ENCODE assay signal across 7 cellular contexts in genomic region chr17:7586673-7587419, GRCh38. TPM values are rescaled to one million over a fixed set of nuclear protein-coding genes. Genes with fewer than 3 reads are reported as not detected.
DNase-seq lines count a peak whose midpoint lies in the region; TF ChIP-seq lines count a peak whose summit lies in the region.

No MANE protein-coding gene starts in this region.

- no peak overlapping the region for H2AFZ ChIP-seq in mammary epithelial cell (ENCODE audit: low read depth, low read length)

- intact Hi-C loops in mammary epithelial cell (cut with micrococcal nuclease), result loop anchor here (1.0 to 10.0 kb wide), 3 partner anchors 8 to 542 kb away; partner anchors contain the start of genes CD68 and SLC16A11

- BruUV-seq in mammary epithelial cell (replicated peaks; lab: Mats Ljungman, UMichigan), result no TSS peak

- H3K4me2 ChIP-seq in mammary epithelial cell (ENCODE audit: insufficient read depth, low read depth, low read length), result peak overlapping the region; percentile 98

- CTCF ChIA-PET in mammary epithelial cell (lab: Charles Lee; ENCODE audit: low non-redundant PET), result interaction anchor here (0.7 kb wide), 1 partner anchor 101 kb away, joined by 7 read pairs; the partner anchor contains the start of gene TP53

- no peaks in the 10 kb centered on the region for H3K27me3 ChIP-seq in mammary epithelial cell (ENCODE audit: insufficient read depth, low read length)

- peak overlapping the region in 1 of 3 experiments; percentile 17 for H3K4me3 ChIP-seq in mammary epithelial cell (replicated peaks in 1 of 3; ENCODE audit: insufficient read depth in 1 of 3, low read depth in 2 of 3, low read length in 3 of 3)

- peak; percentile 67 for DNase-seq in G401 (ENCODE audit: low spot score)
- peak; percentile 72 for DNase-seq in LHCN-M2 (ENCODE audit: low read depth)
- no peak for DNase-seq in mammary epithelial cell
- DNase-seq in NOMO-1 treated with DMSO at 0.1 percent for 48 hours (lab: John Stamatoyannopoulos, UW; ENCODE audit: unreplicated experiment), result no peak
- no peak for DNase-seq in nephron progenitor cell
- no peak for DNase-seq in Ammon's horn (ENCODE audit: low spot score)

- no peaks in the 10 kb centered on the region for H3K9me3 Mint-ChIP-seq in nephron
- H3K9me3 Mint-ChIP-seq in nephron progenitor cell, result no peaks in the 10 kb centered on the region

- H4K20me1 ChIP-seq in mammary epithelial cell (ENCODE audit: insufficient read depth, low read length), result no peaks in the 10 kb centered on the region

- H3K79me2 ChIP-seq in mammary epithelial cell (ENCODE audit: insufficient read depth, low read length), result peaks cover 71% of the 10 kb centered on the region

- no peak overlapping the region for H3K9ac ChIP-seq in mammary epithelial cell (ENCODE audit: insufficient read depth, low read length)

- H3K27me3 Mint-ChIP-seq in nephron (ENCODE audit: low read depth), result peaks cover 4% of the 10 kb centered on the region
- no peaks in the 10 kb centered on the region for H3K27me3 Mint-ChIP-seq in nephron progenitor cell (ENCODE audit: low read depth, poor library complexity)

- no peaks in the 10 kb centered on the region for H3K36me3 ChIP-seq in mammary epithelial cell (ENCODE audit: insufficient read depth, low read length)

- H3K9me3 ChIP-seq in mammary epithelial cell (replicated peaks; ENCODE audit: insufficient read depth, low read length), result no peaks in the 10 kb centered on the region

- dilution Hi-C loops in mammary epithelial cell (cut with HindIII; ENCODE audit: low sequenced_read_pairs), result no loop called here

- WGBS in mammary epithelial cell (ENCODE audit: low coverage, missing lambda C conversion rate), result 38% methylated on average over 1 of the region's 9 CpGs

- H3K27ac Mint-ChIP-seq in nephron (peak overlapping the region; percentile 75 to 89 (median 77)), nephron progenitor cell (no peak overlapping the region)

- peaks cover 65% of the 10 kb centered on the region for H3K4me1 ChIP-seq in mammary epithelial cell (ENCODE audit: insufficient read depth, low read length)

- H3K4me3 Mint-ChIP-seq in nephron (peak overlapping the region; percentile 51 to 81 (median 67)), nephron progenitor cell (no peak overlapping the region)

- TF ChIP-seq CTCF in mammary epithelial cell (conservative IDR thresholded peaks at IDR 0.05 in 1 of 2, IDR thresholded peaks at IDR 0.05 in 1 of 2; ENCODE audit: extremely low read depth in 1 of 2, insufficient read depth in 1 of 2, low read depth in 1 of 2, low read length in 2 of 2) (peak; percentile 73 to 75), nephron (IDR thresholded peaks at IDR 0.05; ENCODE audit: unreplicated experiment in 3 of 3) (no peak), nephron progenitor cell (IDR thresholded peaks at IDR 0.05) (no peak)

- H3K4me1 Mint-ChIP-seq in nephron (peaks cover 42% of the 10 kb centered on the region), nephron progenitor cell (peaks cover 67% of the 10 kb centered on the region)

- peaks cover 38% of the 10 kb centered on the region for H3K36me3 Mint-ChIP-seq in nephron (ENCODE audit: low read depth)
- peaks cover 23% of the 10 kb centered on the region for H3K36me3 Mint-ChIP-seq in nephron progenitor cell (ENCODE audit: low read depth)

- H3K27ac ChIP-seq in mammary epithelial cell (ENCODE audit: insufficient read depth, low read depth, low read length), result peak overlapping the region; percentile 77

- in situ Hi-C loops in G401 (cut with HindIII; ENCODE audit: low sequenced_read_pairs) (no loop called here), mammary epithelial cell (cut with MboI; ENCODE audit: low sequenced_read_pairs in 2 of 2) (no loop called here)

RNA-seq across cellular contexts. Expression of gene SOX15, which starts 3.0 kb away (rescaled TPM):
- total RNA-seq in G401 (2014; rRNA removed; shearing (Covaris generic)), result 6.8 and 12.1 TPM in 2 replicates
- total RNA-seq in LHCN-M2 (2014; rRNA removed) (0.96 and 2.0 TPM in 2 replicates), mammary epithelial cell (10 to 100 TPM in 1 of 2 donors, 1 to 10 TPM in 1; 4.3 to 56.5 TPM)
- 2.0 TPM for polyA plus RNA-seq in LHCN-M2 (2012)
- polyA plus RNA-seq in mammary epithelial cell, result 49.4 TPM
- 31.3 TPM for polyA minus RNA-seq in mammary epithelial cell

RNA-seq across cellular contexts. Expression of gene MPDU1, which starts 3.2 kb away (rescaled TPM):
- 151 and 157 TPM in 2 replicates for total RNA-seq in G401 (2014; rRNA removed; shearing (Covaris generic))
- 371 and 379 TPM in 2 replicates for total RNA-seq in LHCN-M2 (2014; rRNA removed)
- polyA plus RNA-seq in LHCN-M2 (2012), result 124 TPM
- total RNA-seq in mammary epithelial cell, result 10 to 100 TPM; 44.8 to 51.2 TPM
- 120 TPM for polyA plus RNA-seq in mammary epithelial cell
- polyA minus RNA-seq in mammary epithelial cell, result 57.9 TPM

RNA-seq across cellular contexts. Expression of gene CD68, which starts 7.4 kb away (rescaled TPM):
- 119 and 129 TPM in 2 replicates for total RNA-seq in G401 (2014; rRNA removed; shearing (Covaris generic))
- total RNA-seq in LHCN-M2 (2014; rRNA removed), result 48.2 and 56.4 TPM in 2 replicates
- 68.0 TPM for polyA plus RNA-seq in LHCN-M2 (2012)
- total RNA-seq in mammary epithelial cell, result 10 to 100 TPM in 1 of 2 donors, 1 to 10 TPM in 1; 1.8 to 26.1 TPM
- 39.4 TPM for polyA plus RNA-seq in mammary epithelial cell
- polyA minus RNA-seq in mammary epithelial cell, result 20.9 TPM

RNA-seq across cellular contexts. Expression of gene SENP3, which starts 25.1 kb away (rescaled TPM):
- total RNA-seq in G401 (2014; rRNA removed; shearing (Covaris generic)), result 157 and 182 TPM in 2 replicates
- total RNA-seq in LHCN-M2 (2014; rRNA removed), result 108 and 131 TPM in 2 replicates
- polyA plus RNA-seq in LHCN-M2 (2012), result 52.4 TPM
- total RNA-seq in mammary epithelial cell, result 10 to 100 TPM; 55.0 to 66.7 TPM
- 97.3 TPM for polyA plus RNA-seq in mammary epithelial cell
- 156 TPM for polyA minus RNA-seq in mammary epithelial cell

RNA-seq across cellular contexts. Expression of gene FXR2, which starts 27.9 kb away (rescaled TPM):
- 75.9 and 88.0 TPM in 2 replicates for total RNA-seq in G401 (2014; rRNA removed; shearing (Covaris generic))
- total RNA-seq in LHCN-M2 (2014; rRNA removed) (49.4 and 51.8 TPM in 2 replicates), mammary epithelial cell (10 to 100 TPM; 37.2 to 53.3 TPM)
- 30.5 TPM for polyA plus RNA-seq in LHCN-M2 (2012)
- 40.8 TPM for polyA plus RNA-seq in mammary epithelial cell
- 126 TPM for polyA minus RNA-seq in mammary epithelial cell

Comparison
In these comparisons a context has a peak if more than half of its experiments do, and no peak if none do; other contexts are left out.
1. DNase-seq: peak in G401 (single experiment) and LHCN-M2 (single experiment); none in mammary epithelial cell (single experiment), NOMO-1 treated with DMSO at 0.1 percent for 48 hours (single experiment), nephron progenitor cell (single experiment) and Ammon's horn (single experiment).
2. CTCF ChIP-seq: peak in mammary epithelial cell (2 of 2); none in nephron (0 of 3) and nephron progenitor cell (single experiment).